Comparison of ENCODE assay signal across 1 cellular context in the genomic region with DNA sequence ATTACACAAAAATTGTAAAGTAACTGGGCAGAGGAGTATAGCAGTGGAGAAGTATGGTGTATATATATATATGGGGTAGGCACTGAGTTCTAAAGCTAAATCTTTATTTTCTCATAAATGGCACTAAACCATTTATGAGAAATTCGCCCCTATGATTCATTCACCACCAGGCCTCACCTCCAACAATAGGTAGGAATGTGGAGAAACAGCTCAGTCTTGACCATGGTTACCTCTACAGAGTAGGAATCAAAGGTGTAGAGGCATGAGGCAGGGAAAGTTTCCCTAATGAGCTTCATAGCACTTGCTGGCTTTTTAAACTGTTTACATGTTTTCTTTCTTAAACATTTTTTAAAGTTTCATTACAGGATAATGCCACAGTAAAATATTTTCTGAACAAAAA.
TF ChIP-seq lines count a peak whose summit lies in the region.

No MANE protein-coding gene starts in this region.

TF ChIP-seq in HCT116, 20 proteins besides CTCF, POLR2A, EP300 and RAD21 (continued from another document):
- TF ChIP-seq SP1 (IDR thresholded peaks at IDR 0.05; ENCODE audit: low read depth), result peak; percentile 46
- TF ChIP-seq, protein P1, sequence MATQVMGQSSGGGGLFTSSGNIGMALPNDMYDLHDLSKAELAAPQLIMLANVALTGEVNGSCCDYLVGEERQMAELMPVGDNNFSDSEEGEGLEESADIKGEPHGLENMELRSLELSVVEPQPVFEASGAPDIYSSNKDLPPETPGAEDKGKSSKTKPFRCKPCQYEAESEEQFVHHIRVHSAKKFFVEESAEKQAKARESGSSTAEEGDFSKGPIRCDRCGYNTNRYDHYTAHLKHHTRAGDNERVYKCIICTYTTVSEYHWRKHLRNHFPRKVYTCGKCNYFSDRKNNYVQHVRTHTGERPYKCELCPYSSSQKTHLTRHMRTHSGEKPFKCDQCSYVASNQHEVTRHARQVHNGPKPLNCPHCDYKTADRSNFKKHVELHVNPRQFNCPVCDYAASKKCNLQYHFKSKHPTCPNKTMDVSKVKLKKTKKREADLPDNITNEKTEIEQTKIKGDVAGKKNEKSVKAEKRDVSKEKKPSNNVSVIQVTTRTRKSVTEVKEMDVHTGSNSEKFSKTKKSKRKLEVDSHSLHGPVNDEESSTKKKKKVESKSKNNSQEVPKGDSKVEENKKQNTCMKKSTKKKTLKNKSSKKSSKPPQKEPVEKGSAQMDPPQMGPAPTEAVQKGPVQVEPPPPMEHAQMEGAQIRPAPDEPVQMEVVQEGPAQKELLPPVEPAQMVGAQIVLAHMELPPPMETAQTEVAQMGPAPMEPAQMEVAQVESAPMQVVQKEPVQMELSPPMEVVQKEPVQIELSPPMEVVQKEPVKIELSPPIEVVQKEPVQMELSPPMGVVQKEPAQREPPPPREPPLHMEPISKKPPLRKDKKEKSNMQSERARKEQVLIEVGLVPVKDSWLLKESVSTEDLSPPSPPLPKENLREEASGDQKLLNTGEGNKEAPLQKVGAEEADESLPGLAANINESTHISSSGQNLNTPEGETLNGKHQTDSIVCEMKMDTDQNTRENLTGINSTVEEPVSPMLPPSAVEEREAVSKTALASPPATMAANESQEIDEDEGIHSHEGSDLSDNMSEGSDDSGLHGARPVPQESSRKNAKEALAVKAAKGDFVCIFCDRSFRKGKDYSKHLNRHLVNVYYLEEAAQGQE (IDR thresholded peaks at IDR 0.05; ENCODE audit: low read depth), result no peak
- TF ChIP-seq EGR1 (IDR thresholded peaks at IDR 0.05; ENCODE audit: low read depth), result no peak
- TF ChIP-seq, protein P2, sequence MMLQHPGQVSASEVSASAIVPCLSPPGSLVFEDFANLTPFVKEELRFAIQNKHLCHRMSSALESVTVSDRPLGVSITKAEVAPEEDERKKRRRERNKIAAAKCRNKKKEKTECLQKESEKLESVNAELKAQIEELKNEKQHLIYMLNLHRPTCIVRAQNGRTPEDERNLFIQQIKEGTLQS (IDR thresholded peaks at IDR 0.05), result no peak
- TF ChIP-seq EZH2phosphoT487 (IDR thresholded peaks at IDR 0.05; ENCODE audit: borderline replicate concordance), result no peak
- TF ChIP-seq ZFX (IDR thresholded peaks at IDR 0.05), result no peak
- peak; percentile 41; the same call in 1 of the 2 replicates for TF ChIP-seq FOSL1 (IDR thresholded peaks at IDR 0.05; ENCODE audit: low read depth)
